Comparison of ENCODE assay signal across 11 cellular contexts in genomic region chr6:15308445-15309213, GRCh38.
DNase-seq lines count a peak whose midpoint lies in the region; ATAC-seq and TF ChIP-seq lines count a peak whose summit lies in the region.
"Had no signal": no experiment of that assay in that cellular context is flagged by ENCODE, and none has a peak within 500 bp of the region (broad histone marks: within the 10 kb centered on the region; RNA-seq: fewer than 3 reads in every experiment).

No MANE protein-coding gene starts in this region.

- H3K36me3 Mint-ChIP-seq in activated naive CD4-positive, alpha-beta T cell treated with anti-CD3 and anti-CD28 coated beads for 36 hours (ENCODE audit: low read depth) = peaks cover 5% of the 10 kb centered on the region
- H3K36me3 Mint-ChIP-seq in stimulated activated naive B cell treated with anti-CD40 and anti-IgM and Interleukin-4, amounts not matched to agents 10 μg/mL and 1 μg/mL and 100 μg/mL, for 72 hours = peaks cover 1 to 11% of the 10 kb centered on the region in 2 donors

- no peak overlapping the region for H3K4me3 Mint-ChIP-seq in activated naive CD4-positive, alpha-beta T cell treated with anti-CD3 and anti-CD28 coated beads for 36 hours
- peak overlapping the region; percentile 49 to 72 for H3K4me3 Mint-ChIP-seq in stimulated activated naive B cell treated with anti-CD40 and anti-IgM and Interleukin-4, amounts not matched to agents 10 μg/mL and 1 μg/mL and 100 μg/mL, for 72 hours

- no peak for TF ChIP-seq CTCF in fibroblast of the aortic adventitia (IDR thresholded peaks at IDR 0.05; ENCODE audit: insufficient read depth, low read length)

- H3K4me1 Mint-ChIP-seq in activated naive CD4-positive, alpha-beta T cell treated with anti-CD3 and anti-CD28 coated beads for 36 hours (ENCODE audit: low read depth) = peaks cover 86% of the 10 kb centered on the region
- peaks cover 61 to 87% of the 10 kb centered on the region in 2 donors for H3K4me1 Mint-ChIP-seq in stimulated activated naive B cell treated with anti-CD40 and anti-IgM and Interleukin-4, amounts not matched to agents 10 μg/mL and 1 μg/mL and 100 μg/mL, for 72 hours

- no peaks in the 10 kb centered on the region for H3K9me3 Mint-ChIP-seq in activated naive CD4-positive, alpha-beta T cell treated with anti-CD3 and anti-CD28 coated beads for 36 hours
- H3K9me3 Mint-ChIP-seq in stimulated activated naive B cell treated with anti-CD40 and anti-IgM and Interleukin-4, amounts not matched to agents 10 μg/mL and 1 μg/mL and 100 μg/mL, for 72 hours = no peaks in the 10 kb centered on the region

- peak; percentile 51 to 65 for ATAC-seq in stimulated activated naive B cell treated with anti-CD40 and anti-IgM and Interleukin-4, amounts not matched to agents 10 μg/mL and 1 μg/mL and 100 μg/mL, for 72 hours (replicated peaks)

- H3K27ac Mint-ChIP-seq in activated naive CD4-positive, alpha-beta T cell treated with anti-CD3 and anti-CD28 coated beads for 36 hours = peak overlapping the region; percentile 32
- peak overlapping the region; percentile 93 for H3K27ac Mint-ChIP-seq in stimulated activated naive B cell treated with anti-CD40 and anti-IgM and Interleukin-4, amounts not matched to agents 10 μg/mL and 1 μg/mL and 100 μg/mL, for 72 hours

- no peak for DNase-seq in activated naive CD4-positive, alpha-beta T cell treated with anti-CD3 and anti-CD28 coated beads for 36 hours
- DNase-seq in activated naive CD4-positive, alpha-beta T cell treated with anti-CD3 and anti-CD28 coated beads, Interleukin-2, amount 50 U/mL, for 16 hours = no peak
- DNase-seq in OCI-M1 (lab: John Stamatoyannopoulos, UW) (peak; percentile 53), fibroblast of the aortic adventitia (ENCODE audit: low read depth) (peak; percentile 59), NCI-H128 (lab: John Stamatoyannopoulos, UW; ENCODE audit: unreplicated experiment) (no peak), amygdala (lab: John Stamatoyannopoulos, UW) (no peak)
- no peak for DNase-seq in stimulated activated naive B cell treated with anti-CD40 and anti-IgM and Interleukin-4, amounts not matched to agents 10 μg/mL and 1 μg/mL and 100 μg/mL, for 72 hours
- no peak for DNase-seq in activated CD4-positive, alpha-beta T cell treated with anti-CD3 and anti-CD28 coated beads, Interleukin-2, amount 50 U/mL, for 1 hour
- DNase-seq: heart left ventricle, NCI-H2029, SHP77 had no signal

- intact Hi-C loops in activated naive CD4-positive, alpha-beta T cell treated with anti-CD3 and anti-CD28 coated beads for 36 hours (cut with micrococcal nuclease) = no loop called here

- H3K27me3 Mint-ChIP-seq in activated naive CD4-positive, alpha-beta T cell treated with anti-CD3 and anti-CD28 coated beads for 36 hours (ENCODE audit: low read depth) = no peaks in the 10 kb centered on the region
- H3K27me3 Mint-ChIP-seq in stimulated activated naive B cell treated with anti-CD40 and anti-IgM and Interleukin-4, amounts not matched to agents 10 μg/mL and 1 μg/mL and 100 μg/mL, for 72 hours = no peaks in the 10 kb centered on the region

- no peak overlapping the region for H3K4me3 ChIP-seq in fibroblast of the aortic adventitia (ENCODE audit: low read depth, low read length)
- H3K4me3 ChIP-seq: heart left ventricle had no signal

- CTCF ChIA-PET in activated naive CD4-positive, alpha-beta T cell treated with anti-CD3 and anti-CD28 coated beads for 36 hours (lab: Charles Lee) = interaction anchor here (0.6 to 1.5 kb wide), 2 partner anchors 11 to 59 kb away, joined by 3 to 4 read pairs; no protein-coding TSS in a partner anchor

Comparison
In these comparisons a context has a peak if more than half of its experiments do, and no peak if none do; other contexts are left out.
1. DNase-seq: peak in OCI-M1 (single experiment) and fibroblast of the aortic adventitia (single experiment); none in activated naive CD4-positive, alpha-beta T cell treated with anti-CD3 and anti-CD28 coated beads for 36 hours (single experiment), activated naive CD4-positive, alpha-beta T cell treated with anti-CD3 and anti-CD28 coated beads, Interleukin-2, amount 50 U/mL, for 16 hours (single experiment), stimulated activated naive B cell treated with anti-CD40 and anti-IgM and Interleukin-4, amounts not matched to agents 10 μg/mL and 1 μg/mL and 100 μg/mL, for 72 hours (single experiment), NCI-H128 (single experiment), amygdala (0 of 56) and activated CD4-positive, alpha-beta T cell treated with anti-CD3 and anti-CD28 coated beads, Interleukin-2, amount 50 U/mL, for 1 hour (single experiment).